ENCODE assay signal across 1 cellular context in genomic region chr20:19815553-19815991, GRCh38.
TF ChIP-seq lines count a peak whose summit lies in the region.

No MANE protein-coding gene starts in this region.

TF ChIP-seq in A549, 52 proteins besides CTCF, POLR2A, EP300 and RAD21 (continued from another document):
- no peak for TF ChIP-seq ELK1 (IDR thresholded peaks at IDR 0.05; ENCODE audit: low read depth, low read length)
- no peak for TF ChIP-seq RNF2 (IDR thresholded peaks at IDR 0.05; ENCODE audit: borderline replicate concordance, low read depth)
- no peak for TF ChIP-seq NR3C1 (IDR thresholded peaks at IDR 0.05)
- 0 out of 2 replicates have a peak, but pooled peaks have one; percentile 53 for TF ChIP-seq HOXB5 (CRISPR knock-in tag; IDR thresholded peaks at IDR 0.05)
- TF ChIP-seq FOXS1 (CRISPR knock-in tag; IDR thresholded peaks at IDR 0.05): no peak
- TF ChIP-seq HDAC2 (IDR thresholded peaks at IDR 0.05): no peak
- TF ChIP-seq CBX8 (IDR thresholded peaks at IDR 0.05): no peak
- peak; percentile 93 for TF ChIP-seq JUNB (IDR thresholded peaks at IDR 0.05)
- TF ChIP-seq FOSB (CRISPR knock-in tag; IDR thresholded peaks at IDR 0.05): no peak
- TF ChIP-seq BCL3 (IDR thresholded peaks at IDR 0.05): 0 out of 3 replicates have a peak, but pooled peaks have one; percentile 69
- TF ChIP-seq FOSL2 (IDR thresholded peaks at IDR 0.05): peak; percentile 96
- TF ChIP-seq FOSL2 (CRISPR knock-in tag; IDR thresholded peaks at IDR 0.05): peak; percentile 98
- peak; percentile 77 for TF ChIP-seq MAX (IDR thresholded peaks at IDR 0.05)
- no peak for TF ChIP-seq KDM1A (IDR thresholded peaks at IDR 0.05; ENCODE audit: low read depth)
- TF ChIP-seq REST (IDR thresholded peaks at IDR 0.05): no peak
- TF ChIP-seq USF2 (IDR thresholded peaks at IDR 0.05): no peak
- peak; percentile 84 to 86; a peak in 4 of 5 replicates for TF ChIP-seq JUN (IDR thresholded peaks at IDR 0.05)
- peak; percentile 87; the same call in 1 of the 2 replicates for TF ChIP-seq HOXB13 (CRISPR knock-in tag; IDR thresholded peaks at IDR 0.05; ENCODE audit: low read depth)
- no peak for TF ChIP-seq PHF8 (IDR thresholded peaks at IDR 0.05; ENCODE audit: borderline replicate concordance, low read depth)
